Comparison of ENCODE assay signal across 20 cellular contexts in the genomic region with DNA sequence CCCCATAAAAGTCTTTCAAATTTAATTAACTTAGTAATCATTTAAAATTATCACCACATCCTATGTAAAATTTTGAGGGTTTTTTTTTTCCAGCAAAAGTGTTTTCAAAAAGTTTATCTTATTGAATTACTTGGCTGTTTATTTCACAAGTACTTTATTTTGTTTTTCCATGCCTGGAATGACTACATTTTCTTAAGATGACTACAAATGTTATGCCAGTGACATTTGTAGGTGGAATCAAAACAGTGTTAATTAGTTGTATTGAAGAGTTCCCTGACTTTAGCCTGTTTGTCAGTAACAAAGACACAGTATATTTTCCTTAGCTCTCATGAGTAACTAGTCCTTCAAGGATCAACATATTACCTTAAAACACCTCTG.
DNase-seq lines count a peak whose midpoint lies in the region; ATAC-seq, FAIRE-seq and TF ChIP-seq lines count a peak whose summit lies in the region.
"Had no signal": no experiment of that assay in that cellular context is flagged by ENCODE, and none has a peak within 500 bp of the region (broad histone marks: within the 10 kb centered on the region; RNA-seq: fewer than 3 reads in every experiment).

No MANE protein-coding gene starts in this region.

- intact Hi-C loops in MCF 10A (cut with micrococcal nuclease) (no loop called here), breast epithelium (cut with DNase I; ENCODE audit: low total_unique reads) (no loop called here), kidney (cut with DNase I) (no loop called here)
- intact Hi-C loops in activated T-helper 1 cell treated with anti-CD3 and anti-CD28 coated beads, Interleukin-12 subunit alpha, Interleukin-12 subunit beta, Interleukin-2, Interleukin-4 antibody, amounts not matched to agents 30 ng/mL and 10 ng/mL and 1 ng/mL, durations not matched to agents 14 hours and 24 hours and 36 hours (cut with micrococcal nuclease) = no loop called here

- H3K27me3 Mint-ChIP-seq in MCF 10A (ENCODE audit: insufficient read depth, unreplicated experiment) = no peaks in the 10 kb centered on the region
- H3K27me3 Mint-ChIP-seq in activated T-helper 1 cell treated with anti-CD3 and anti-CD28 coated beads, Interleukin-12 subunit alpha, Interleukin-12 subunit beta, Interleukin-2, Interleukin-4 antibody, amounts not matched to agents 30 ng/mL and 10 ng/mL and 1 ng/mL, durations not matched to agents 14 hours and 24 hours and 36 hours (ENCODE audit: insufficient read depth) = no peaks in the 10 kb centered on the region
- H3K27me3 Mint-ChIP-seq: IgD-negative memory B cell had no signal

- peak overlapping the region; percentile 4 for H3K27ac Mint-ChIP-seq in MCF 10A (ENCODE audit: low read depth, unreplicated experiment)
- H3K27ac Mint-ChIP-seq in activated T-helper 1 cell treated with anti-CD3 and anti-CD28 coated beads, Interleukin-12 subunit alpha, Interleukin-12 subunit beta, Interleukin-2, Interleukin-4 antibody, amounts not matched to agents 30 ng/mL and 10 ng/mL and 1 ng/mL, durations not matched to agents 14 hours and 24 hours and 36 hours = peak overlapping the region; percentile 87
- H3K27ac Mint-ChIP-seq: IgD-negative memory B cell had no signal

- no TSS peak for BruUV-seq in MCF 10A (replicated peaks; lab: Mats Ljungman, UMichigan)

- peaks cover 6% of the 10 kb centered on the region for H3K4me1 Mint-ChIP-seq in MCF 10A (ENCODE audit: insufficient read depth, unreplicated experiment)
- no peaks in the 10 kb centered on the region for H3K4me1 Mint-ChIP-seq in activated T-helper 1 cell treated with anti-CD3 and anti-CD28 coated beads, Interleukin-12 subunit alpha, Interleukin-12 subunit beta, Interleukin-2, Interleukin-4 antibody, amounts not matched to agents 30 ng/mL and 10 ng/mL and 1 ng/mL, durations not matched to agents 14 hours and 24 hours and 36 hours (ENCODE audit: low read depth)

- ATAC-seq in HG03039 (IDR thresholded peaks at IDR 0.05; ENCODE audit: unreplicated experiment) (no peak), HG03565 (IDR thresholded peaks at IDR 0.05; ENCODE audit: unreplicated experiment) (no peak)

- H3K9ac ChIP-seq in kidney (ENCODE audit: low read length in 2 of 2) = no peak overlapping the region

- H3K4me3 ChIP-seq in breast epithelium (no peak overlapping the region), kidney (ENCODE audit: low read length in 2 of 2) (no peak overlapping the region)
- H3K4me3 ChIP-seq: GM12878 had no signal

- H3K9me3 ChIP-seq in breast epithelium = no peaks in the 10 kb centered on the region
- H3K9me3 ChIP-seq in kidney (ENCODE audit: control insufficient read depth in 1 of 2, low read length in 2 of 2) = no peaks in the 10 kb centered on the region
- H3K9me3 ChIP-seq: BE2C had no signal

- TF ChIP-seq POLR2A in breast epithelium (IDR thresholded peaks at IDR 0.05) = no peak

- H3K4me3 Mint-ChIP-seq in MCF 10A (ENCODE audit: unreplicated experiment) = no peak overlapping the region
- no peak overlapping the region for H3K4me3 Mint-ChIP-seq in activated T-helper 1 cell treated with anti-CD3 and anti-CD28 coated beads, Interleukin-12 subunit alpha, Interleukin-12 subunit beta, Interleukin-2, Interleukin-4 antibody, amounts not matched to agents 30 ng/mL and 10 ng/mL and 1 ng/mL, durations not matched to agents 14 hours and 24 hours and 36 hours
- H3K4me3 Mint-ChIP-seq: H9, IgD-negative memory B cell had no signal

- H3K27ac ChIP-seq in breast epithelium = no peak overlapping the region
- no peak overlapping the region for H3K27ac ChIP-seq in kidney (ENCODE audit: low read depth in 2 of 2, low read length in 2 of 2)

- FAIRE-seq in kidney (lab: Jason Lieb, UNC) = peak; percentile 52

- DNase-seq in MCF 10A (ENCODE audit: unreplicated experiment) (no peak), breast epithelium (ENCODE audit: low spot score in 2 of 2) (no peak), kidney (no peak), NOMO-1 treated with dmso at 0.1 percent for 144 hours (lab: John Stamatoyannopoulos, UW; ENCODE audit: unreplicated experiment) (no peak), GM03348 (ENCODE audit: low spot score) (no peak)
- no peak for DNase-seq in activated T-helper 1 cell treated with anti-CD3 and anti-CD28 coated beads, Interleukin-12 subunit alpha, Interleukin-12 subunit beta, Interleukin-2, Interleukin-4 antibody, amounts not matched to agents 30 ng/mL and 10 ng/mL and 1 ng/mL, durations not matched to agents 14 hours and 24 hours and 36 hours (ENCODE audit: low spot score)
- DNase-seq: 8988T, BE2C, DMS79, H9, NCI-H1417, NCI-H187, NCI-H446, NCI-H526, RPMI8226, T-helper 1 cell had no signal

- no peaks in the 10 kb centered on the region for H3K27me3 ChIP-seq in breast epithelium
- H3K27me3 ChIP-seq: BE2C had no signal

- POLR2A ChIA-PET in MCF 10A (lab: Yijun Ruan, JAX) = interaction anchor here (1.1 to 1.8 kb wide), 2 partner anchors 9 to 13 kb away, joined by 4 read pairs; no protein-coding TSS in a partner anchor

- TF ChIP-seq CTCF in MCF 10A (IDR thresholded peaks at IDR 0.05; ENCODE audit: unreplicated experiment) (no peak), breast epithelium (IDR thresholded peaks at IDR 0.05) (no peak), kidney (IDR thresholded peaks at IDR 0.05; ENCODE audit: borderline replicate concordance, extremely low read depth, insufficient read depth) (no peak)

- H3K36me3 ChIP-seq in breast epithelium (no peaks in the 10 kb centered on the region), kidney (ENCODE audit: control insufficient read depth in 1 of 2, insufficient read depth in 2 of 2, low read length in 2 of 2) (no peaks in the 10 kb centered on the region)
- H3K36me3 ChIP-seq: BE2C had no signal

- no peaks in the 10 kb centered on the region for H3K9me3 Mint-ChIP-seq in MCF 10A (ENCODE audit: unreplicated experiment)
- H3K9me3 Mint-ChIP-seq in activated T-helper 1 cell treated with anti-CD3 and anti-CD28 coated beads, Interleukin-12 subunit alpha, Interleukin-12 subunit beta, Interleukin-2, Interleukin-4 antibody, amounts not matched to agents 30 ng/mL and 10 ng/mL and 1 ng/mL, durations not matched to agents 14 hours and 24 hours and 36 hours = no peaks in the 10 kb centered on the region
- H3K9me3 Mint-ChIP-seq: H9, IgD-negative memory B cell had no signal

- CTCF ChIA-PET in MCF 10A (lab: Yijun Ruan, JAX) = no interaction called here

- H3K36me3 Mint-ChIP-seq in MCF 10A (ENCODE audit: insufficient read depth, unreplicated experiment) = no peaks in the 10 kb centered on the region
- no peaks in the 10 kb centered on the region for H3K36me3 Mint-ChIP-seq in activated T-helper 1 cell treated with anti-CD3 and anti-CD28 coated beads, Interleukin-12 subunit alpha, Interleukin-12 subunit beta, Interleukin-2, Interleukin-4 antibody, amounts not matched to agents 30 ng/mL and 10 ng/mL and 1 ng/mL, durations not matched to agents 14 hours and 24 hours and 36 hours (ENCODE audit: low read depth)
- H3K36me3 Mint-ChIP-seq: IgD-negative memory B cell had no signal

- H3K4me1 ChIP-seq in breast epithelium (no peaks in the 10 kb centered on the region), kidney (ENCODE audit: control insufficient read depth in 1 of 2, insufficient read depth in 1 of 2, low read depth in 1 of 2, low read length in 2 of 2) (peaks cover 0 to 6% of the 10 kb centered on the region in 2 donors)
- H3K4me1 ChIP-seq: BE2C had no signal
